2 cellular contexts compared by ENCODE assay signal in genomic region chr6:85463621-85464259, GRCh38.
TF ChIP-seq lines count a peak whose summit lies in the region.

No MANE protein-coding gene starts in this region.

TF ChIP-seq in GM23338, 12 proteins besides CTCF, POLR2A, EP300 and RAD21:
- no peak for TF ChIP-seq ETS1 (IDR thresholded peaks at IDR 0.05)
- TF ChIP-seq POLR2AphosphoS5 (IDR thresholded peaks at IDR 0.05; ENCODE audit: low read depth), result no peak
- no peak for TF ChIP-seq JUNB (IDR thresholded peaks at IDR 0.05; ENCODE audit: unreplicated experiment)
- TF ChIP-seq ZNF331 (CRISPR knock-in tag; IDR thresholded peaks at IDR 0.05; ENCODE audit: low read depth), result no peak
- TF ChIP-seq EZH2phosphoT487 (IDR thresholded peaks at IDR 0.05; ENCODE audit: unreplicated experiment), result no peak
- no peak for TF ChIP-seq EZH2 (IDR thresholded peaks at IDR 0.05; ENCODE audit: low read depth, unreplicated experiment)
- TF ChIP-seq ZNF462 (CRISPR knock-in tag; IDR thresholded peaks at IDR 0.05), result no peak
- no peak for TF ChIP-seq CREB1 (CRISPR knock-in tag; IDR thresholded peaks at IDR 0.05; ENCODE audit: low read depth)
- no peak for TF ChIP-seq NANOG (IDR thresholded peaks at IDR 0.05; ENCODE audit: borderline replicate concordance)
- no peak for TF ChIP-seq STAT1 (IDR thresholded peaks at IDR 0.05; ENCODE audit: unreplicated experiment)
- no peak for TF ChIP-seq ZNF114 (CRISPR knock-in tag; IDR thresholded peaks at IDR 0.05)
- TF ChIP-seq REST (IDR thresholded peaks at IDR 0.05; ENCODE audit: unreplicated experiment), result no peak

TF ChIP-seq in HepG2, 621 proteins besides CTCF, POLR2A, EP300 and RAD21 (continued from another document):
- TF ChIP-seq ZHX1 (CRISPR knock-in tag; IDR thresholded peaks at IDR 0.05; ENCODE audit: low read depth) (no peak), ZNF362 (CRISPR knock-in tag; IDR thresholded peaks at IDR 0.05; ENCODE audit: borderline replicate concordance) (peak; percentile 73; the same call in 1 of the 2 replicates), ZNF724P (CRISPR knock-in tag; IDR thresholded peaks at IDR 0.05; ENCODE audit: borderline replicate concordance) (no peak), MXD1 (CRISPR knock-in tag; IDR thresholded peaks at IDR 0.05) (no peak), ZNF678 (CRISPR knock-in tag; IDR thresholded peaks at IDR 0.05) (no peak), ZBTB2 (CRISPR knock-in tag; IDR thresholded peaks at IDR 0.05; ENCODE audit: low read depth) (no peak), PAXIP1 (CRISPR knock-in tag; conservative IDR thresholded peaks at IDR 0.05) (0 out of 2 replicates have a peak, but pooled peaks have one; percentile 21), ZNF501 (CRISPR knock-in tag; IDR thresholded peaks at IDR 0.05) (no peak), ZNF563 (CRISPR knock-in tag; IDR thresholded peaks at IDR 0.05) (no peak), SOX6 (IDR thresholded peaks at IDR 0.05) (no peak), SOX6 (CRISPR knock-in tag; IDR thresholded peaks at IDR 0.05) (no peak), IKZF1 (IDR thresholded peaks at IDR 0.05) (no peak), CREB1 (IDR thresholded peaks at IDR 0.05) (no peak), CREB1 (CRISPR knock-in tag; IDR thresholded peaks at IDR 0.05) (no peak)
